24 cellular contexts compared by ENCODE assay signal in the genomic region with DNA sequence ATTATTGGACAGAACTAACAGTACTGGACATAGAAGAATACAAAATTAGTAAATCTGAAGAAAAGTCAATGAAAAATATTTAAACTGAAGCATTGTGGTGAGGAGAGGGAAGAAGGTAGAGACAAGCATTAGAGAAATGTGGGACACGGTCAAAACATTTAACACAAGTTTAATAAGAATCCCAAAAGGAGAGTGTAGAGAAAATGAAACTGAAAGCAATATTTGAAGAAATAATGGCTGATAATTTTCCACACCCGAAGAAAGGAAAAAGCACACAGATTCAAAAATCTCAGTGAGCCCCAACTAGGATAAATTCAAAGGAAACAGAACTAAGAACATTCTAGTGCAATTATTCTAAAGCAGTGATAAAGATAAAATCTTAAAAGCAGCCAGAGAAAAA.
DNase-seq lines count a peak whose midpoint lies in the region; TF ChIP-seq lines count a peak whose summit lies in the region.
"Had no signal": no experiment of that assay in that cellular context is flagged by ENCODE, and none has a peak within 500 bp of the region (broad histone marks: within the 10 kb centered on the region; RNA-seq: fewer than 3 reads in every experiment).

No MANE protein-coding gene starts in this region.

- no peaks in the 10 kb centered on the region for H3K36me3 ChIP-seq in OCI-LY3 (replicated peaks; ENCODE audit: low read depth, low read length)
- H3K36me3 ChIP-seq in sigmoid colon = no peaks in the 10 kb centered on the region
- H3K36me3 ChIP-seq: BE2C, esophagus squamous epithelium had no signal

- TF ChIP-seq CTCF in OCI-LY3 (IDR thresholded peaks at IDR 0.05; ENCODE audit: low read depth, low read length) (no peak), fibroblast of pulmonary artery (IDR thresholded peaks at IDR 0.05; ENCODE audit: low read length, missing control alignments) (no peak), sigmoid colon (IDR thresholded peaks at IDR 0.05) (no peak), GM10266 (IDR thresholded peaks at IDR 0.05; ENCODE audit: control insufficient read depth, insufficient read depth, low read depth, missing control alignments) (no peak)

- H3K9me3 Mint-ChIP-seq in activated naive CD8-positive, alpha-beta T cell treated with anti-CD3 and anti-CD28 coated beads for 36 hours = no peaks in the 10 kb centered on the region
- H3K9me3 Mint-ChIP-seq: activated T-helper 1 cell treated with anti-CD3 and anti-CD28 coated beads, Interleukin-12 subunit alpha, Interleukin-12 subunit beta, Interleukin-2, Interleukin-4 antibody, amounts not matched to agents 30 ng/mL and 10 ng/mL and 1 ng/mL, durations not matched to agents 14 hours and 24 hours and 36 hours; nephron progenitor cell had no signal

- no peaks in the 10 kb centered on the region for H3K27me3 Mint-ChIP-seq in activated naive CD8-positive, alpha-beta T cell treated with anti-CD3 and anti-CD28 coated beads for 36 hours

- intact Hi-C loops in sigmoid colon (cut with DNase I) = no loop called here

- peak; percentile 14 for DNase-seq in EL
- no peak for DNase-seq in fibroblast of pulmonary artery (ENCODE audit: low read depth)
- no peak for DNase-seq in sigmoid colon
- no peak for DNase-seq in kidney glomerular epithelial cell (lab: John Stamatoyannopoulos, UW)
- no peak for DNase-seq in activated naive CD8-positive, alpha-beta T cell treated with anti-CD3 and anti-CD28 coated beads for 36 hours
- DNase-seq in GM10266 (ENCODE audit: extremely low spot score) = no peak
- no peak for DNase-seq in NCI-H1436 treated with DMSO at 0.1 percent for 48 hours (lab: John Stamatoyannopoulos, UW)
- DNase-seq: activated CD4-positive, alpha-beta T cell treated with anti-CD3 and anti-CD28 coated beads, Interleukin-2, amount 50 U/mL, for 48 hours; anterior cingulate cortex; BE2C; DMS 273 treated with DMSO at 0.1 percent for 48 hours; esophagus squamous epithelium; HCEC 1CT; NCI-H1105 treated with DMSO at 0.1 percent for 48 hours; NCI-H226; nephron progenitor cell; retina; stimulated activated CD4-positive, alpha-beta T cell treated with anti-CD3 and anti-CD28 coated beads, Interleukin-2, amount 100 ng/mL, for 48 hours; stimulated activated CD8-positive, alpha-beta memory T cell treated with anti-CD3 and anti-CD28 coated beads, Interleukin-4, amount 100 ng/mL, for 48 hours; trophoblast cell had no signal

- no peaks in the 10 kb centered on the region for H3K4me1 Mint-ChIP-seq in activated naive CD8-positive, alpha-beta T cell treated with anti-CD3 and anti-CD28 coated beads for 36 hours

- no peak for TF ChIP-seq EP300 in sigmoid colon (IDR thresholded peaks at IDR 0.05)

- H3K4me3 Mint-ChIP-seq in activated naive CD8-positive, alpha-beta T cell treated with anti-CD3 and anti-CD28 coated beads for 36 hours = no peak overlapping the region
- H3K4me3 Mint-ChIP-seq: activated T-helper 1 cell treated with anti-CD3 and anti-CD28 coated beads, Interleukin-12 subunit alpha, Interleukin-12 subunit beta, Interleukin-2, Interleukin-4 antibody, amounts not matched to agents 30 ng/mL and 10 ng/mL and 1 ng/mL, durations not matched to agents 14 hours and 24 hours and 36 hours; nephron progenitor cell had no signal

- no peaks in the 10 kb centered on the region for H3K36me3 Mint-ChIP-seq in activated naive CD8-positive, alpha-beta T cell treated with anti-CD3 and anti-CD28 coated beads for 36 hours

- H3K4me3 ChIP-seq in OCI-LY3 (ENCODE audit: low read length) = no peak overlapping the region
- H3K4me3 ChIP-seq in fibroblast of pulmonary artery (replicated peaks; ENCODE audit: low read depth, low read length) = peak overlapping the region; percentile 18
- H3K4me3 ChIP-seq in sigmoid colon = peak overlapping the region in 3 of 4 donors; percentile 10 to 19 (median 11)
- H3K4me3 ChIP-seq: coronary artery, lung had no signal

- no peaks in the 10 kb centered on the region for H3K9me3 ChIP-seq in OCI-LY3 (ENCODE audit: insufficient read depth, low read length)
- no peaks in the 10 kb centered on the region for H3K9me3 ChIP-seq in sigmoid colon
- H3K9me3 ChIP-seq: BE2C, esophagus squamous epithelium had no signal

- H3K79me2 ChIP-seq in OCI-LY3 (ENCODE audit: low read length) = no peaks in the 10 kb centered on the region

- no peak for TF ChIP-seq POLR2A in sigmoid colon (IDR thresholded peaks at IDR 0.05)

- H2AFZ ChIP-seq in OCI-LY3 (ENCODE audit: low read depth, low read length) = peak overlapping the region; percentile 46; the same call in 1 of the 2 replicates

- H3K9ac ChIP-seq in OCI-LY3 (ENCODE audit: low read length) = no peak overlapping the region

- H3K27me3 ChIP-seq in OCI-LY3 (ENCODE audit: low read depth, low read length) (no peaks in the 10 kb centered on the region), sigmoid colon (no peaks in the 10 kb centered on the region)
- H3K27me3 ChIP-seq: BE2C, esophagus squamous epithelium had no signal

- H3K27ac ChIP-seq in OCI-LY3 (ENCODE audit: low read length) (no peak overlapping the region), sigmoid colon (no peak overlapping the region)
- H3K27ac ChIP-seq: coronary artery, esophagus squamous epithelium had no signal

- H4K20me1 ChIP-seq in OCI-LY3 (ENCODE audit: insufficient read depth, low read length) = no peaks in the 10 kb centered on the region

- peak overlapping the region; percentile 14; the same call in 1 of the 2 replicates for H3K4me2 ChIP-seq in OCI-LY3 (ENCODE audit: low read length)

- no peak overlapping the region for H3K27ac Mint-ChIP-seq in activated naive CD8-positive, alpha-beta T cell treated with anti-CD3 and anti-CD28 coated beads for 36 hours
- H3K27ac Mint-ChIP-seq: activated T-helper 1 cell treated with anti-CD3 and anti-CD28 coated beads, Interleukin-12 subunit alpha, Interleukin-12 subunit beta, Interleukin-2, Interleukin-4 antibody, amounts not matched to agents 30 ng/mL and 10 ng/mL and 1 ng/mL, durations not matched to agents 14 hours and 24 hours and 36 hours; nephron progenitor cell had no signal

- no peaks in the 10 kb centered on the region for H3K4me1 ChIP-seq in OCI-LY3 (ENCODE audit: low read length)
- no peaks in the 10 kb centered on the region for H3K4me1 ChIP-seq in sigmoid colon
- H3K4me1 ChIP-seq: BE2C, esophagus squamous epithelium had no signal

- WGBS in sigmoid colon, 2 donors = 82 to 90% methylated on average over 2 of the region's 2 CpGs
